In the genomic region with DNA sequence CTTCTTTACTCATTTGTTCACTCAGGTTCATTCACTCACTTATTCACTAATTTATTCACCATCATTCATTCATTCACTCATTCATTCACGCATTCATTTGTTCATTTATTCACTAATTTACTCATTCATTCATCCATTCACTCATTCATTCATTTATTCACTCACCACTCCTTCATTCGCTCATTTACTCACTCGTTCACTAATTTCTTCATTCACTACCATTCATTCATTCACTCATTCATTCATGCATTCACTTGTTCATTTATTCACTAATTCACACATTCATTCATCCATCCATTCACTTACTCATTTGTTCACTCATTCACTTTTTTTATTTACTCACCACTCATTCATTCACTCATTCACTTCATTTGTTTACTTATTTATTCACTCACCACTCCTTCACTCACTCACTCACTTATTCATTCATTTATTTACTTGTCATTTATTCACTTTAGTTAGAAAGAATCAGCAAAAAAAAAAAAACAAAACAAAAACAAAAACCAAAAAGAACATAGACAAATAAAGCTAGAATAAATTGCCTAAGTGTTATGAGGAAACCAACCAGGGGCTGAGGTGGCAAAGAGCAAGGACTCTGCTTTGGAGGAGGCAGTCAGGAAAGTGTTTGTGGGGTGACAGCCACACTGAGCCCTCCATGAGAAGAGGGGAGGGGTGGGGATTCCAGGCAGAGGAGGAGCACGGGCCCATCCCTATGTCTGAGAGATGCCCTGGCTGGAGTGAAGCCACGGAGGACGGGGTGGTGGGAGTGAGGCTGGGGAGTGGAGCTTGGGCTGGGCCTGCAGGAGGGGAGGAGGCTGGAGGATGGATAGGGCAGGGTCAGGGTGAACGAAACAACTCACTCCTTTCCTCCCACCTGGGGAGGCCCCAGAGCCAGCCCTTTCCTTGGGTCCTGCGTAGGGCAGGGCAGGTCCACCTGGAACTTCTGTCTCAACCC, we compare ENCODE assay signal across 22 cellular contexts.
"Had no signal": no experiment of that assay in that cellular context is flagged by ENCODE, and none has a peak within 500 bp of the region (broad histone marks: within the 10 kb centered on the region; RNA-seq: fewer than 3 reads in every experiment).

No MANE protein-coding gene starts in this region.

- H3K4me3 Mint-ChIP-seq: activated CD4-positive, alpha-beta T cell treated with anti-CD3 and anti-CD28 coated beads, Interleukin-2, amount 10 ng/mL, durations not matched to agents 24 days and 14 days; activated CD8-positive, alpha-beta memory T cell treated with anti-CD3 and anti-CD28 coated beads, Interleukin-2, amount 10 ng/mL, durations not matched to agents 7 days and 5 days; activated CD8-positive, alpha-beta T cell treated with anti-CD3 and anti-CD28 coated beads for 36 hours; activated T-helper 1 cell treated with anti-CD3 and anti-CD28 coated beads, Interleukin-12 subunit alpha, Interleukin-12 subunit beta, Interleukin-2, Interleukin-4 antibody, amounts not matched to agents 30 ng/mL and 10 ng/mL and 1 ng/mL, durations not matched to agents 14 hours and 24 hours and 36 hours; natural killer cell treated with Interleukin-12 subunit alpha and Interleukin-12 subunit beta and Interleukin-15 and Interleukin-18, amount 100 ng/mL, for 72 hours had no signal

- ATAC-seq: activated CD4-positive, CD25-positive, alpha-beta regulatory T cell treated with anti-CD3 and anti-CD28 coated beads, Interleukin-2, amount 50 U/mL, for 24 hours; activated CD8-positive, alpha-beta memory T cell treated with anti-CD3 and anti-CD28 coated beads, Interleukin-2, amount 10 ng/mL, durations not matched to agents 7 days and 5 days; activated CD8-positive, alpha-beta T cell treated with anti-CD3 and anti-CD28 coated beads for 36 hours; natural killer cell treated with Interleukin-12 subunit alpha and Interleukin-12 subunit beta and Interleukin-15 and Interleukin-18, amount 100 ng/mL, for 72 hours; stimulated activated naive CD8-positive, alpha-beta T cell treated with anti-CD3 and anti-CD28 coated beads, Interleukin-15, Interleukin-2, amounts not matched to agents 100 U/mL and 50 U/mL, for 24 hours; upper lobe of right lung had no signal

- H3K4me1 ChIP-seq: ascending aorta, esophagus muscularis mucosa, left ventricle myocardium inferior, upper lobe of right lung had no signal

- DNase-seq: activated CD4-positive, alpha-beta T cell treated with anti-CD3 and anti-CD28 coated beads, Interleukin-2, amount 10 ng/mL, durations not matched to agents 24 days and 14 days; activated CD8-positive, alpha-beta memory T cell treated with anti-CD3 and anti-CD28 coated beads, Interleukin-2, amount 10 ng/mL, durations not matched to agents 7 days and 5 days; activated CD8-positive, alpha-beta T cell treated with anti-CD3 and anti-CD28 coated beads for 36 hours; activated gamma-delta T cell; activated naive CD4-positive, alpha-beta T cell treated with anti-CD3 and anti-CD28 coated beads, Interleukin-2, amount 50 U/mL, for 16 hours; activated T-cell treated with anti-CD3 and anti-CD28 coated beads for 4 hours; central memory CD4-positive, alpha-beta T cell; dermis blood vessel endothelial cell; effector CD8-positive, alpha-beta T cell; hippocampal formation; left ventricle myocardium inferior; mammary epithelial cell; retina; stimulated activated CD4-positive, alpha-beta T cell treated with anti-CD3 and anti-CD28 coated beads, Interleukin-4, amount 100 ng/mL, for 24 hours; stimulated activated naive CD8-positive, alpha-beta T cell treated with anti-CD3 and anti-CD28 coated beads, Interleukin-15, Interleukin-2, amounts not matched to agents 100 U/mL and 50 U/mL, for 24 hours; upper lobe of right lung had no signal

- H3K27ac ChIP-seq: ascending aorta, esophagus muscularis mucosa, left ventricle myocardium inferior, upper lobe of right lung had no signal

- H3K9me3 Mint-ChIP-seq: activated CD4-positive, alpha-beta T cell treated with anti-CD3 and anti-CD28 coated beads, Interleukin-2, amount 10 ng/mL, durations not matched to agents 24 days and 14 days; activated CD8-positive, alpha-beta T cell treated with anti-CD3 and anti-CD28 coated beads for 36 hours; activated T-helper 1 cell treated with anti-CD3 and anti-CD28 coated beads, Interleukin-12 subunit alpha, Interleukin-12 subunit beta, Interleukin-2, Interleukin-4 antibody, amounts not matched to agents 30 ng/mL and 10 ng/mL and 1 ng/mL, durations not matched to agents 14 hours and 24 hours and 36 hours; natural killer cell treated with Interleukin-12 subunit alpha and Interleukin-12 subunit beta and Interleukin-15 and Interleukin-18, amount 100 ng/mL, for 72 hours had no signal

- H3K4me1 Mint-ChIP-seq: activated CD4-positive, alpha-beta T cell treated with anti-CD3 and anti-CD28 coated beads, Interleukin-2, amount 10 ng/mL, durations not matched to agents 24 days and 14 days; activated CD8-positive, alpha-beta memory T cell treated with anti-CD3 and anti-CD28 coated beads, Interleukin-2, amount 10 ng/mL, durations not matched to agents 7 days and 5 days had no signal

- H3K36me3 Mint-ChIP-seq: activated CD8-positive, alpha-beta memory T cell treated with anti-CD3 and anti-CD28 coated beads, Interleukin-2, amount 10 ng/mL, durations not matched to agents 7 days and 5 days; natural killer cell treated with Interleukin-12 subunit alpha and Interleukin-12 subunit beta and Interleukin-15 and Interleukin-18, amount 100 ng/mL, for 72 hours had no signal

- H3K9me3 ChIP-seq: ascending aorta, esophagus muscularis mucosa, left ventricle myocardium inferior, upper lobe of right lung had no signal

- H3K4me3 ChIP-seq: ascending aorta, esophagus muscularis mucosa, left ventricle myocardium inferior, upper lobe of right lung had no signal

- H3K27me3 ChIP-seq: ascending aorta, upper lobe of right lung had no signal

- H3K36me3 ChIP-seq: ascending aorta, esophagus muscularis mucosa, left ventricle myocardium inferior, upper lobe of right lung had no signal

- H3K27ac Mint-ChIP-seq: activated CD4-positive, alpha-beta T cell treated with anti-CD3 and anti-CD28 coated beads, Interleukin-2, amount 10 ng/mL, durations not matched to agents 24 days and 14 days; activated CD8-positive, alpha-beta memory T cell treated with anti-CD3 and anti-CD28 coated beads, Interleukin-2, amount 10 ng/mL, durations not matched to agents 7 days and 5 days; activated CD8-positive, alpha-beta T cell treated with anti-CD3 and anti-CD28 coated beads for 36 hours; activated T-helper 1 cell treated with anti-CD3 and anti-CD28 coated beads, Interleukin-12 subunit alpha, Interleukin-12 subunit beta, Interleukin-2, Interleukin-4 antibody, amounts not matched to agents 30 ng/mL and 10 ng/mL and 1 ng/mL, durations not matched to agents 14 hours and 24 hours and 36 hours; natural killer cell treated with Interleukin-12 subunit alpha and Interleukin-12 subunit beta and Interleukin-15 and Interleukin-18, amount 100 ng/mL, for 72 hours; progenitor cell of endocrine pancreas had no signal
